Comparison of ENCODE assay signal across 1 cellular context in the genomic region with DNA sequence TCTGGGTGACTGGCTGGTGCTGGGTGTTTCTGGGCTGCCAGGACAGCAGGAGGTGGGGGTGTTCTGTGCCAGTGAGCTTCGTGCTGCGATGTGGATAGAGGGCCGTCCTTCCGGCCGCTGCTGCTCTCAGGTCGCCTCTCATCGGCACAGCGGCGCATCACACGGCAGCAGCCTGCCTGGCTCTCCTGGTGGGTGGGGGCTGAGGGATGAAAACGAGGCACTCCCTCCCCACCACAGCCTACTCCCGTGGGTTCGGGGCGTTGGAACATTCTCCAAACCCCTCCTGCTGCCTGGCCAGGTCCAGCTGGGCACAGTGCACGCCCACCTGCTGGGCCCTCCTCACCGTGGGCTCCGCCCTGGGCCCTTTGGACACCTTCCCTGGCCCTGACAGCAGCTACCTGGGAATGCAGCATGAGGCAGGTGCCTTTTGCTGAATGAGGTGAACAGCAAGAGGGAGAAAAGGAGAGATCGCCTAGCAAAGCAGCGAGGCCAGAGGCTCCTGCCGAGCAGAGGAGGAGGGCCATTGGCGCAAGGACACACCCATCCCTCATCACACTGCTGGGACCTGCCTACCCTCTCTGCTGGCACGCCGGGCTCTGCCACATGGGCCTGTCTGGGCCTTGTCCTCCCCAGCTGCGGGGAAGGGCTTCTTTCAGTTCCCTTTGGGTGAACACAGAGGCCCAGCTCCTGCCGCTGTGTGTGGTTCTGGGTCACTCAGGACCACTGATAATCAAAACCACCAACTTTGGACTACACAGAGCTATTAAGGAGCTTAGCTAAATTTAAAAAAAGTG.
TF ChIP-seq lines count a peak whose summit lies in the region.

No MANE protein-coding gene starts in this region.

TF ChIP-seq in GM12878, 131 proteins besides CTCF, POLR2A, EP300 and RAD21 (continued from another document and continues in another):
- TF ChIP-seq SMARCA5 (IDR thresholded peaks at IDR 0.05) (no peak), ZNF274 (IDR thresholded peaks at IDR 0.05; ENCODE audit: insufficient read depth, insufficient read length) (no peak), JUND (IDR thresholded peaks at IDR 0.05; ENCODE audit: low read depth, low read length) (no peak), IKZF1 (conservative IDR thresholded peaks at IDR 0.05) (no peak), HDAC2 (IDR thresholded peaks at IDR 0.05) (no peak), ZBED1 (IDR thresholded peaks at IDR 0.05; ENCODE audit: borderline replicate concordance) (no peak), HCFC1 (IDR thresholded peaks at IDR 0.05; ENCODE audit: low read length) (no peak), IKZF2 (IDR thresholded peaks at IDR 0.05) (peak in 1 of 2 experiments; percentile 27; a peak in 1 of 4 replicates), BMI1 (IDR thresholded peaks at IDR 0.05; ENCODE audit: borderline replicate concordance) (no peak), SPI1 (IDR thresholded peaks at IDR 0.05; ENCODE audit: borderline replicate concordance, insufficient read depth, low read depth, low read length) (peak; percentile 79), ZSCAN29 (IDR thresholded peaks at IDR 0.05) (no peak), CHD1 (IDR thresholded peaks at IDR 0.05; ENCODE audit: low read depth, low read length) (no peak), ASH2L (IDR thresholded peaks at IDR 0.05; ENCODE audit: borderline replicate concordance, low read depth) (no peak), RUNX3 (IDR thresholded peaks at IDR 0.05; ENCODE audit: low read length) (peak; percentile 52; the same call in 1 of the 2 replicates), NR2F1 (conservative IDR thresholded peaks at IDR 0.05) (peak; percentile 32; the same call in 1 of the 2 replicates), RAD51 (IDR thresholded peaks at IDR 0.05) (no peak), MTA3 (IDR thresholded peaks at IDR 0.05; ENCODE audit: borderline replicate concordance, low read length) (no peak), SP1 (IDR thresholded peaks at IDR 0.05; ENCODE audit: low read depth, low read length) (no peak), MTA2 (IDR thresholded peaks at IDR 0.05; ENCODE audit: low read depth) (peak; percentile 27; the same call in 1 of the 2 replicates), GATAD2B (conservative IDR thresholded peaks at IDR 0.05; ENCODE audit: low read depth) (peak; percentile 37; the same call in 1 of the 2 replicates), NRF1 (conservative IDR thresholded peaks at IDR 0.05; ENCODE audit: low read depth, low read length) (no peak), HDAC6 (IDR thresholded peaks at IDR 0.05; ENCODE audit: unreplicated experiment) (no peak), HDGF (IDR thresholded peaks at IDR 0.05) (no peak), ZNF24 (IDR thresholded peaks at IDR 0.05) (no peak), TCF3 (IDR thresholded peaks at IDR 0.05; ENCODE audit: borderline replicate concordance, insufficient read depth, low read depth, low read length) (no peak), WRNIP1 (IDR thresholded peaks at IDR 0.05; ENCODE audit: borderline replicate concordance, low read depth, low read length) (no peak), BHLHE40 (IDR thresholded peaks at IDR 0.05; ENCODE audit: borderline replicate concordance in 1 of 2, low read depth in 2 of 2, low read length in 1 of 2) (peak in 1 of 2 experiments; percentile 68; a peak in 3 of 4 replicates)
- TF ChIP-seq, protein P1, sequence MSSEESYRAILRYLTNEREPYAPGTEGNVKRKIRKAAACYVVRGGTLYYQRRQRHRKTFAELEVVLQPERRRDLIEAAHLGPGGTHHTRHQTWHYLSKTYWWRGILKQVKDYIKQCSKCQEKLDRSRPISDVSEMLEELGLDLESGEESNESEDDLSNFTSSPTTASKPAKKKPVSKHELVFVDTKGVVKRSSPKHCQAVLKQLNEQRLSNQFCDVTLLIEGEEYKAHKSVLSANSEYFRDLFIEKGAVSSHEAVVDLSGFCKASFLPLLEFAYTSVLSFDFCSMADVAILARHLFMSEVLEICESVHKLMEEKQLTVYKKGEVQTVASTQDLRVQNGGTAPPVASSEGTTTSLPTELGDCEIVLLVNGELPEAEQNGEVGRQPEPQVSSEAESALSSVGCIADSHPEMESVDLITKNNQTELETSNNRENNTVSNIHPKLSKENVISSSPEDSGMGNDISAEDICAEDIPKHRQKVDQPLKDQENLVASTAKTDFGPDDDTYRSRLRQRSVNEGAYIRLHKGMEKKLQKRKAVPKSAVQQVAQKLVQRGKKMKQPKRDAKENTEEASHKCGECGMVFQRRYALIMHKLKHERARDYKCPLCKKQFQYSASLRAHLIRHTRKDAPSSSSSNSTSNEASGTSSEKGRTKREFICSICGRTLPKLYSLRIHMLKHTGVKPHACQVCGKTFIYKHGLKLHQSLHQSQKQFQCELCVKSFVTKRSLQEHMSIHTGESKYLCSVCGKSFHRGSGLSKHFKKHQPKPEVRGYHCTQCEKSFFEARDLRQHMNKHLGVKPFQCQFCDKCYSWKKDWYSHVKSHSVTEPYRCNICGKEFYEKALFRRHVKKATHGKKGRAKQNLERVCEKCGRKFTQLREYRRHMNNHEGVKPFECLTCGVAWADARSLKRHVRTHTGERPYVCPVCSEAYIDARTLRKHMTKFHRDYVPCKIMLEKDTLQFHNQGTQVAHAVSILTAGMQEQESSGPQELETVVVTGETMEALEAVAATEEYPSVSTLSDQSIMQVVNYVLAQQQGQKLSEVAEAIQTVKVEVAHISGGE (CRISPR knock-in tag; IDR thresholded peaks at IDR 0.05), result no peak
- TF ChIP-seq, protein P2, sequence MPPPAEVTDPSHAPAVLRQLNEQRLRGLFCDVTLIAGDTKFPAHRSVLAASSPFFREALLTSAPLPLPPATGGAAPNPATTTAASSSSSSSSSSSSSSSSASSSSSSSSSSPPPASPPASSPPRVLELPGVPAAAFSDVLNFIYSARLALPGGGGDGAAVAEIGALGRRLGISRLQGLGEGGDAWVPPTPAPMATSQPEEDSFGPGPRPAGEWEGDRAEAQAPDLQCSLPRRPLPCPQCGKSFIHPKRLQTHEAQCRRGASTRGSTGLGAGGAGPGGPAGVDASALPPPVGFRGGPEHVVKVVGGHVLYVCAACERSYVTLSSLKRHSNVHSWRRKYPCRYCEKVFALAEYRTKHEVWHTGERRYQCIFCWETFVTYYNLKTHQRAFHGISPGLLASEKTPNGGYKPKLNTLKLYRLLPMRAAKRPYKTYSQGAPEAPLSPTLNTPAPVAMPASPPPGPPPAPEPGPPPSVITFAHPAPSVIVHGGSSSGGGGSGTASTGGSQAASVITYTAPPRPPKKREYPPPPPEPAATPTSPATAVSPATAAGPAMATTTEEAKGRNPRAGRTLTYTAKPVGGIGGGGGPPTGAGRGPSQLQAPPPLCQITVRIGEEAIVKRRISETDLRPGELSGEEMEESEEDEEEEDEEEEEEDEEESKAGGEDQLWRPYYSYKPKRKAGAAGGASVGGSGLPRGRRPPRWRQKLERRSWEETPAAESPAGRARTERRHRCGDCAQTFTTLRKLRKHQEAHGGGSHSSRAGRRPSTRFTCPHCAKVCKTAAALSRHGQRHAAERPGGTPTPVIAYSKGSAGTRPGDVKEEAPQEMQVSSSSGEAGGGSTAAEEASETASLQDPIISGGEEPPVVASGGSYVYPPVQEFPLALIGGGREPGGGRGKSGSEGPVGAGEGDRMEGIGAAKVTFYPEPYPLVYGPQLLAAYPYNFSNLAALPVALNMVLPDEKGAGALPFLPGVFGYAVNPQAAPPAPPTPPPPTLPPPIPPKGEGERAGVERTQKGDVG (CRISPR knock-in tag; IDR thresholded peaks at IDR 0.05), result no peak
- TF ChIP-seq, protein P3, sequence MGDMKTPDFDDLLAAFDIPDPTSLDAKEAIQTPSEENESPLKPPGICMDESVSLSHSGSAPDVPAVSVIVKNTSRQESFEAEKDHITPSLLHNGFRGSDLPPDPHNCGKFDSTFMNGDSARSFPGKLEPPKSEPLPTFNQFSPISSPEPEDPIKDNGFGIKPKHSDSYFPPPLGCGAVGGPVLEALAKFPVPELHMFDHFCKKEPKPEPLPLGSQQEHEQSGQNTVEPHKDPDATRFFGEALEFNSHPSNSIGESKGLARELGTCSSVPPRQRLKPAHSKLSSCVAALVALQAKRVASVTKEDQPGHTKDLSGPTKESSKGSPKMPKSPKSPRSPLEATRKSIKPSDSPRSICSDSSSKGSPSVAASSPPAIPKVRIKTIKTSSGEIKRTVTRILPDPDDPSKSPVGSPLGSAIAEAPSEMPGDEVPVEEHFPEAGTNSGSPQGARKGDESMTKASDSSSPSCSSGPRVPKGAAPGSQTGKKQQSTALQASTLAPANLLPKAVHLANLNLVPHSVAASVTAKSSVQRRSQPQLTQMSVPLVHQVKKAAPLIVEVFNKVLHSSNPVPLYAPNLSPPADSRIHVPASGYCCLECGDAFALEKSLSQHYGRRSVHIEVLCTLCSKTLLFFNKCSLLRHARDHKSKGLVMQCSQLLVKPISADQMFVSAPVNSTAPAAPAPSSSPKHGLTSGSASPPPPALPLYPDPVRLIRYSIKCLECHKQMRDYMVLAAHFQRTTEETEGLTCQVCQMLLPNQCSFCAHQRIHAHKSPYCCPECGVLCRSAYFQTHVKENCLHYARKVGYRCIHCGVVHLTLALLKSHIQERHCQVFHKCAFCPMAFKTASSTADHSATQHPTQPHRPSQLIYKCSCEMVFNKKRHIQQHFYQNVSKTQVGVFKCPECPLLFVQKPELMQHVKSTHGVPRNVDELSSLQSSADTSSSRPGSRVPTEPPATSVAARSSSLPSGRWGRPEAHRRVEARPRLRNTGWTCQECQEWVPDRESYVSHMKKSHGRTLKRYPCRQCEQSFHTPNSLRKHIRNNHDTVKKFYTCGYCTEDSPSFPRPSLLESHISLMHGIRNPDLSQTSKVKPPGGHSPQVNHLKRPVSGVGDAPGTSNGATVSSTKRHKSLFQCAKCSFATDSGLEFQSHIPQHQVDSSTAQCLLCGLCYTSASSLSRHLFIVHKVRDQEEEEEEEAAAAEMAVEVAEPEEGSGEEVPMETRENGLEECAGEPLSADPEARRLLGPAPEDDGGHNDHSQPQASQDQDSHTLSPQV (IDR thresholded peaks at IDR 0.05), result 0 out of 2 replicates have a peak, but pooled peaks have one; percentile 21
- TF ChIP-seq, protein P4, sequence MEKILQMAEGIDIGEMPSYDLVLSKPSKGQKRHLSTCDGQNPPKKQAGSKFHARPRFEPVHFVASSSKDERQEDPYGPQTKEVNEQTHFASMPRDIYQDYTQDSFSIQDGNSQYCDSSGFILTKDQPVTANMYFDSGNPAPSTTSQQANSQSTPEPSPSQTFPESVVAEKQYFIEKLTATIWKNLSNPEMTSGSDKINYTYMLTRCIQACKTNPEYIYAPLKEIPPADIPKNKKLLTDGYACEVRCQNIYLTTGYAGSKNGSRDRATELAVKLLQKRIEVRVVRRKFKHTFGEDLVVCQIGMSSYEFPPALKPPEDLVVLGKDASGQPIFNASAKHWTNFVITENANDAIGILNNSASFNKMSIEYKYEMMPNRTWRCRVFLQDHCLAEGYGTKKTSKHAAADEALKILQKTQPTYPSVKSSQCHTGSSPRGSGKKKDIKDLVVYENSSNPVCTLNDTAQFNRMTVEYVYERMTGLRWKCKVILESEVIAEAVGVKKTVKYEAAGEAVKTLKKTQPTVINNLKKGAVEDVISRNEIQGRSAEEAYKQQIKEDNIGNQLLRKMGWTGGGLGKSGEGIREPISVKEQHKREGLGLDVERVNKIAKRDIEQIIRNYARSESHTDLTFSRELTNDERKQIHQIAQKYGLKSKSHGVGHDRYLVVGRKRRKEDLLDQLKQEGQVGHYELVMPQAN (conservative IDR thresholded peaks at IDR 0.05), result no peak
- TF ChIP-seq, protein P5, sequence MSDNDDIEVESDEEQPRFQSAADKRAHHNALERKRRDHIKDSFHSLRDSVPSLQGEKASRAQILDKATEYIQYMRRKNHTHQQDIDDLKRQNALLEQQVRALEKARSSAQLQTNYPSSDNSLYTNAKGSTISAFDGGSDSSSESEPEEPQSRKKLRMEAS (IDR thresholded peaks at IDR 0.05; ENCODE audit: low read depth, low read length), result 0 out of 2 replicates have a peak, but pooled peaks have one; percentile 12
- TF ChIP-seq, protein P6, sequence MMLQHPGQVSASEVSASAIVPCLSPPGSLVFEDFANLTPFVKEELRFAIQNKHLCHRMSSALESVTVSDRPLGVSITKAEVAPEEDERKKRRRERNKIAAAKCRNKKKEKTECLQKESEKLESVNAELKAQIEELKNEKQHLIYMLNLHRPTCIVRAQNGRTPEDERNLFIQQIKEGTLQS (IDR thresholded peaks at IDR 0.05; ENCODE audit: borderline replicate concordance, extremely low read depth, low read depth, low read length), result no peak
- TF ChIP-seq, protein P7, sequence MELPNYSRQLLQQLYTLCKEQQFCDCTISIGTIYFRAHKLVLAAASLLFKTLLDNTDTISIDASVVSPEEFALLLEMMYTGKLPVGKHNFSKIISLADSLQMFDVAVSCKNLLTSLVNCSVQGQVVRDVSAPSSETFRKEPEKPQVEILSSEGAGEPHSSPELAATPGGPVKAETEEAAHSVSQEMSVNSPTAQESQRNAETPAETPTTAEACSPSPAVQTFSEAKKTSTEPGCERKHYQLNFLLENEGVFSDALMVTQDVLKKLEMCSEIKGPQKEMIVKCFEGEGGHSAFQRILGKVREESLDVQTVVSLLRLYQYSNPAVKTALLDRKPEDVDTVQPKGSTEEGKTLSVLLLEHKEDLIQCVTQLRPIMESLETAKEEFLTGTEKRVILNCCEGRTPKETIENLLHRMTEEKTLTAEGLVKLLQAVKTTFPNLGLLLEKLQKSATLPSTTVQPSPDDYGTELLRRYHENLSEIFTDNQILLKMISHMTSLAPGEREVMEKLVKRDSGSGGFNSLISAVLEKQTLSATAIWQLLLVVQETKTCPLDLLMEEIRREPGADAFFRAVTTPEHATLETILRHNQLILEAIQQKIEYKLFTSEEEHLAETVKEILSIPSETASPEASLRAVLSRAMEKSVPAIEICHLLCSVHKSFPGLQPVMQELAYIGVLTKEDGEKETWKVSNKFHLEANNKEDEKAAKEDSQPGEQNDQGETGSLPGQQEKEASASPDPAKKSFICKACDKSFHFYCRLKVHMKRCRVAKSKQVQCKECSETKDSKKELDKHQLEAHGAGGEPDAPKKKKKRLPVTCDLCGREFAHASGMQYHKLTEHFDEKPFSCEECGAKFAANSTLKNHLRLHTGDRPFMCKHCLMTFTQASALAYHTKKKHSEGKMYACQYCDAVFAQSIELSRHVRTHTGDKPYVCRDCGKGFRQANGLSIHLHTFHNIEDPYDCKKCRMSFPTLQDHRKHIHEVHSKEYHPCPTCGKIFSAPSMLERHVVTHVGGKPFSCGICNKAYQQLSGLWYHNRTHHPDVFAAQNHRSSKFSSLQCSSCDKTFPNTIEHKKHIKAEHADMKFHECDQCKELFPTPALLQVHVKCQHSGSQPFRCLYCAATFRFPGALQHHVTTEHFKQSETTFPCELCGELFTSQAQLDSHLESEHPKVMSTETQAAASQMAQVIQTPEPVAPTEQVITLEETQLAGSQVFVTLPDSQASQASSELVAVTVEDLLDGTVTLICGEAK (IDR thresholded peaks at IDR 0.05; ENCODE audit: borderline replicate concordance), result no peak
- TF ChIP-seq, protein P8, sequence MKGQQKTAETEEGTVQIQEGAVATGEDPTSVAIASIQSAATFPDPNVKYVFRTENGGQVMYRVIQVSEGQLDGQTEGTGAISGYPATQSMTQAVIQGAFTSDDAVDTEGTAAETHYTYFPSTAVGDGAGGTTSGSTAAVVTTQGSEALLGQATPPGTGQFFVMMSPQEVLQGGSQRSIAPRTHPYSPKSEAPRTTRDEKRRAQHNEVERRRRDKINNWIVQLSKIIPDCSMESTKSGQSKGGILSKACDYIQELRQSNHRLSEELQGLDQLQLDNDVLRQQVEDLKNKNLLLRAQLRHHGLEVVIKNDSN (IDR thresholded peaks at IDR 0.05; ENCODE audit: borderline replicate concordance, extremely low read length, insufficient read depth, low read depth, low read length), result no peak
- TF ChIP-seq, protein P9, sequence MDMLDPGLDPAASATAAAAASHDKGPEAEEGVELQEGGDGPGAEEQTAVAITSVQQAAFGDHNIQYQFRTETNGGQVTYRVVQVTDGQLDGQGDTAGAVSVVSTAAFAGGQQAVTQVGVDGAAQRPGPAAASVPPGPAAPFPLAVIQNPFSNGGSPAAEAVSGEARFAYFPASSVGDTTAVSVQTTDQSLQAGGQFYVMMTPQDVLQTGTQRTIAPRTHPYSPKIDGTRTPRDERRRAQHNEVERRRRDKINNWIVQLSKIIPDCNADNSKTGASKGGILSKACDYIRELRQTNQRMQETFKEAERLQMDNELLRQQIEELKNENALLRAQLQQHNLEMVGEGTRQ (IDR thresholded peaks at IDR 0.05; ENCODE audit: borderline replicate concordance, low read depth, low read length), result no peak
